In the genomic region with DNA sequence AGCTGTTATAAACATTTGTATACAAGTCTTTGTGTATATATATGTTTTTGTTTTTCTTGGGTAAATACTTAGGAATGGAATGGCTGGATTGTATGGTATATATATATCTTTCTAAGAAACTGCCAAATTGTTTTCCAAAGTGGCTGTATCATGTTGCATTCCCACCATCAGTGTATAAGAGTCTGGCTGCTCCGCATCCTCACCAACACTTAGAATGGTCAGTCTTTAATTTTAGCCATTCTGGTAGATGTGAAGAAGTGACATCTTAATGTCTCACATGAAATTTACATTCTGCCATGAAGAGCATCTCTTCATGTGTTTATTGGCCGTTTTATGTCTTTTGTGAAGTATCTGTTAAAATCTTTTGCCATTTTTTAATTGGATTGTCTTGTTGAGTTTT, we compare ENCODE assay signal across 17 cellular contexts. TPM values are rescaled to one million over a fixed set of nuclear protein-coding genes. Genes with fewer than 3 reads are reported as not detected.
A peak's percentile ranks its signal among the peaks of the same experiment; 100 is the strongest.
DNase-seq lines count a peak whose midpoint lies in the region; ATAC-seq, FAIRE-seq and TF ChIP-seq lines count a peak whose summit lies in the region.
"Had no signal": no experiment of that assay in that cellular context is flagged by ENCODE, and none has a peak within 500 bp of the region (broad histone marks: within the 10 kb centered on the region; RNA-seq: fewer than 3 reads in every experiment).

No MANE protein-coding gene starts in this region.

- no peak overlapping the region for H2AFZ ChIP-seq in SK-N-SH (ENCODE audit: low read depth)
- H2AFZ ChIP-seq in HCT116 (ENCODE audit: low read depth, low read length, poor library complexity, severe bottlenecking): no peak overlapping the region

- no peaks in the 10 kb centered on the region for H3K9me3 Mint-ChIP-seq in activated T-helper 17 cell treated with anti-CD3 and anti-CD28 coated beads, Interleukin-2, amount 50 U/mL, for 72 hours
- peaks cover 3% of the 10 kb centered on the region for H3K9me3 Mint-ChIP-seq in natural killer cell treated with Interleukin-12 subunit alpha and Interleukin-12 subunit beta and Interleukin-15 and Interleukin-18, amount 100 ng/mL, for 72 hours

- H3K27ac Mint-ChIP-seq in activated T-helper 17 cell treated with anti-CD3 and anti-CD28 coated beads, Interleukin-2, amount 50 U/mL, for 72 hours: peak overlapping the region; percentile 93
- H3K27ac Mint-ChIP-seq in natural killer cell treated with Interleukin-12 subunit alpha and Interleukin-12 subunit beta and Interleukin-15 and Interleukin-18, amount 100 ng/mL, for 72 hours: peak overlapping the region; percentile 92 to 97

- no peak for FAIRE-seq in HTR-8/SVneo (lab: Jason Lieb, UNC)
- FAIRE-seq: endometrium had no signal

- POLR2A ChIA-PET in SK-N-SH (lab: Yijun Ruan, JAX) (interaction anchor here (0.7 kb wide), 1 partner anchor 210 kb away, joined by 3 read pairs; no protein-coding TSS in a partner anchor), HCT116 (lab: Charles Lee) (no interaction called here)

- no peak for TF ChIP-seq POLR2A in HCT116 (IDR thresholded peaks at IDR 0.05; ENCODE audit: borderline replicate concordance, extremely low read depth, insufficient read depth, insufficient read length)

- H3K4me2 ChIP-seq in SK-N-SH (0 out of 2 replicates have a peak overlapping the region, but pooled peaks have one; percentile 75), HCT116 (ENCODE audit: low read length) (peak overlapping the region; percentile 68; the same call in 1 of the 2 replicates)
- H3K4me2 ChIP-seq: BLaER1 had no signal

- H3K27me3 Mint-ChIP-seq in activated T-helper 17 cell treated with anti-CD3 and anti-CD28 coated beads, Interleukin-2, amount 50 U/mL, for 72 hours: no peaks in the 10 kb centered on the region
- H3K27me3 Mint-ChIP-seq in natural killer cell treated with Interleukin-12 subunit alpha and Interleukin-12 subunit beta and Interleukin-15 and Interleukin-18, amount 100 ng/mL, for 72 hours: no peaks in the 10 kb centered on the region

- TF ChIP-seq CTCF in SK-N-SH (IDR thresholded peaks at IDR 0.05) (no peak), HCT116 (IDR thresholded peaks at IDR 0.05 in 2 of 3, conservative IDR thresholded peaks at IDR 0.05 in 1 of 3; ENCODE audit: borderline replicate concordance in 1 of 3, insufficient read depth in 1 of 3, low read depth in 2 of 3, low read length in 2 of 3) (no peak)

- TF ChIP-seq EP300 in SK-N-SH (IDR thresholded peaks at IDR 0.05; ENCODE audit: borderline replicate concordance in 1 of 2, low read depth in 1 of 2, low read length in 1 of 2): no peak

- H3K9me3 ChIP-seq in SK-N-SH (no peaks in the 10 kb centered on the region), HCT116 (ENCODE audit: control insufficient read depth in 1 of 2, insufficient read depth in 1 of 2, low read depth in 1 of 2, low read length in 2 of 2) (peaks cover 0 to 4% of the 10 kb centered on the region in 2 experiments; a peak in 2 of 4 replicates)
- H3K9me3 ChIP-seq: ovary had no signal

- RAD21 ChIA-PET in HCT116 (lab: Charles Lee; ENCODE audit: low non-redundant PET in 1 of 2, low total read pairs in 2 of 2, uncharacterized antibody in 2 of 2, unreplicated experiment in 2 of 2): no interaction called here

- no peak for DNase-seq in SK-N-SH
- no peak for DNase-seq in HCT116 (ENCODE audit: low read depth, low spot score)
- DNase-seq in natural killer cell treated with Interleukin-12 subunit alpha and Interleukin-12 subunit beta and Interleukin-15 and Interleukin-18, amount 100 ng/mL, for 72 hours (ENCODE audit: low spot score): no peak
- no peak for DNase-seq in HTR-8/SVneo (ENCODE audit: insufficient read length, low spot score)
- DNase-seq in putamen (ENCODE audit: low spot score): no peak
- DNase-seq: DND-41; KG1; NCI-H1105 treated with DMSO at 0.1 percent for 48 hours; NCI-H748 treated with DMSO at 0.1 percent for 48 hours; ovary; stimulated activated CD4-positive, alpha-beta T cell treated with anti-CD3 and anti-CD28 coated beads, Interleukin-4, amount 100 ng/mL, for 4 hours had no signal

- H3K4me3 ChIP-seq in SK-N-SH (ENCODE audit: low read depth in 2 of 2, low read length in 1 of 2) (no peak overlapping the region), HCT116 (replicated peaks in 1 of 2; ENCODE audit: low read depth in 1 of 2, low read length in 2 of 2) (no peak overlapping the region)
- H3K4me3 ChIP-seq: BLaER1, ovary had no signal

- TF ChIP-seq RAD21 in SK-N-SH (IDR thresholded peaks at IDR 0.05; ENCODE audit: low read length) (no peak), HCT116 (IDR thresholded peaks at IDR 0.05; ENCODE audit: low read depth) (no peak)

- H3K4me1 ChIP-seq in SK-N-SH (ENCODE audit: control insufficient read depth in 1 of 2, insufficient read depth in 2 of 2, low read depth in 1 of 2, low read length in 1 of 2) (peaks cover 6 to 36% of the 10 kb centered on the region in 2 experiments; a peak in 3 of 4 replicates), HCT116 (ENCODE audit: control insufficient read depth in 1 of 2, insufficient read depth in 2 of 2, low read length in 2 of 2) (peaks cover 27 to 45% of the 10 kb centered on the region in 2 experiments)

- H3K36me3 ChIP-seq in SK-N-SH (replicated peaks in 1 of 2; ENCODE audit: control insufficient read depth in 1 of 2, insufficient read depth in 2 of 2, low read length in 1 of 2) (peaks cover 10 to 24% of the 10 kb centered on the region in 2 experiments), HCT116 (ENCODE audit: control insufficient read depth in 1 of 2, insufficient read depth in 2 of 2, low read length in 2 of 2) (no peaks in the 10 kb centered on the region)
- H3K36me3 ChIP-seq: ovary had no signal

- H3K36me3 Mint-ChIP-seq in activated T-helper 17 cell treated with anti-CD3 and anti-CD28 coated beads, Interleukin-2, amount 50 U/mL, for 72 hours (ENCODE audit: low read depth): peaks cover 27% of the 10 kb centered on the region
- peaks cover 12% of the 10 kb centered on the region for H3K36me3 Mint-ChIP-seq in natural killer cell treated with Interleukin-12 subunit alpha and Interleukin-12 subunit beta and Interleukin-15 and Interleukin-18, amount 100 ng/mL, for 72 hours

- peaks cover 34% of the 10 kb centered on the region for H3K4me1 Mint-ChIP-seq in activated T-helper 17 cell treated with anti-CD3 and anti-CD28 coated beads, Interleukin-2, amount 50 U/mL, for 72 hours
- peaks cover 38 to 51% of the 10 kb centered on the region in 2 donors for H3K4me1 Mint-ChIP-seq in natural killer cell treated with Interleukin-12 subunit alpha and Interleukin-12 subunit beta and Interleukin-15 and Interleukin-18, amount 100 ng/mL, for 72 hours (ENCODE audit: low read depth in 2 of 2)

- intact Hi-C loops in HCT116 (cut with micrococcal nuclease): no loop called here

- H3K27me3 ChIP-seq in SK-N-SH (ENCODE audit: insufficient read depth) (no peaks in the 10 kb centered on the region), HCT116 (ENCODE audit: insufficient read depth, low read length) (no peaks in the 10 kb centered on the region)
- H3K27me3 ChIP-seq: BLaER1, ovary had no signal

- ATAC-seq in SK-N-SH treated with all-trans-retinoic acid at 6 μM for 48 hours (no peak), HCT116 (no peak), GM19463 (IDR thresholded peaks at IDR 0.05; ENCODE audit: unreplicated experiment) (no peak)
- no peak for ATAC-seq in activated T-helper 17 cell treated with anti-CD3 and anti-CD28 coated beads, Interleukin-2, amount 50 U/mL, for 72 hours (replicated peaks)
- ATAC-seq in natural killer cell treated with Interleukin-12 subunit alpha and Interleukin-12 subunit beta and Interleukin-15 and Interleukin-18, amount 100 ng/mL, for 72 hours: no peak

- peaks cover 35% of the 10 kb centered on the region for H3F3A ChIP-seq in SK-N-SH (replicated peaks; ENCODE audit: insufficient read depth)

- CTCF ChIA-PET in SK-N-SH (lab: Yijun Ruan, JAX): no interaction called here
- CTCF ChIA-PET in HCT116 (lab: Charles Lee): no interaction called here

- H3K9ac ChIP-seq in SK-N-SH: peak overlapping the region; percentile 76; the same call in 1 of the 2 replicates
- no peak overlapping the region for H3K9ac ChIP-seq in HCT116 (ENCODE audit: low read length)
- H3K9ac ChIP-seq: BLaER1 had no signal

- H3K79me2 ChIP-seq in SK-N-SH (ENCODE audit: insufficient read depth) (peaks cover 76% of the 10 kb centered on the region), HCT116 (ENCODE audit: insufficient read depth, low read length) (no peaks in the 10 kb centered on the region)

- peak overlapping the region; percentile 71 for H3K4me3 Mint-ChIP-seq in activated T-helper 17 cell treated with anti-CD3 and anti-CD28 coated beads, Interleukin-2, amount 50 U/mL, for 72 hours
- no peak overlapping the region for H3K4me3 Mint-ChIP-seq in natural killer cell treated with Interleukin-12 subunit alpha and Interleukin-12 subunit beta and Interleukin-15 and Interleukin-18, amount 100 ng/mL, for 72 hours

- 93% methylated on average over 2 of the region's 2 CpGs for WGBS in SK-N-SH (ENCODE audit: low lambda C conversion rate)

- BruUV-seq in HCT116 (replicated peaks; lab: Mats Ljungman, UMichigan): no TSS peak

- H4K20me1 ChIP-seq in SK-N-SH (ENCODE audit: insufficient read depth) (no peaks in the 10 kb centered on the region), HCT116 (ENCODE audit: insufficient read depth) (no peaks in the 10 kb centered on the region)
- H4K20me1 ChIP-seq: BLaER1 had no signal

- H3K27ac ChIP-seq in SK-N-SH (ENCODE audit: low read depth in 2 of 2, low read length in 1 of 2): peak overlapping the region; percentile 85 to 96; a peak in 3 of 4 replicates
- H3K27ac ChIP-seq in HCT116 (ENCODE audit: low read depth, low read length): no peak overlapping the region; the same call in 1 of the 2 replicates
- H3K27ac ChIP-seq: 22Rv1, BLaER1, ovary had no signal

- H3K9me2 ChIP-seq in SK-N-SH (no peaks in the 10 kb centered on the region), HCT116 (ENCODE audit: insufficient read depth) (no peaks in the 10 kb centered on the region)

TF ChIP-seq in SK-N-SH, 30 proteins besides CTCF, POLR2A, EP300 and RAD21 (continues in another document):
- TF ChIP-seq ELF1 (IDR thresholded peaks at IDR 0.05) (no peak), GABPA (IDR thresholded peaks at IDR 0.05; ENCODE audit: low read depth) (no peak)

TF ChIP-seq in SK-N-SH treated with all-trans-retinoic acid at 6 μM for 48 hours, 23 proteins besides CTCF, POLR2A, EP300 and RAD21 (continues in another document):
- no peak for TF ChIP-seq ZC3H10 (CRISPR knock-in tag; IDR thresholded peaks at IDR 0.05)
- TF ChIP-seq ZNF8 (CRISPR knock-in tag; IDR thresholded peaks at IDR 0.05): no peak
- TF ChIP-seq GLIS3 (CRISPR knock-in tag; IDR thresholded peaks at IDR 0.05): no peak

TF ChIP-seq in HCT116, 20 proteins besides CTCF, POLR2A, EP300 and RAD21 (continues in another document):
- TF ChIP-seq CBX3 (IDR thresholded peaks at IDR 0.05; ENCODE audit: low read depth): 0 out of 2 replicates have a peak, but pooled peaks have one; percentile 33

RNA-seq across cellular contexts. Expression of gene GALNT10, which starts 31.9 kb away (rescaled TPM):
- polyA plus RNA-seq in SK-N-SH (2012; rRNA removed): 56.3 and 78.9 TPM in 2 replicates
- polyA plus RNA-seq in SK-N-SH (2012; cell fraction: cytosol; rRNA removed): 45.8 and 54.1 TPM in 2 replicates
- 43.7 and 69.2 TPM in 2 replicates for polyA plus RNA-seq in SK-N-SH (2012; cell fraction: nucleus; rRNA removed)
- total RNA-seq in HCT116 (2021; ENCODE audit: unreplicated experiment): 27.8 TPM
- 15.6 and 17.1 TPM in 2 replicates for polyA plus RNA-seq in HCT116 (2012)
- total RNA-seq in activated T-helper 17 cell treated with anti-CD3 and anti-CD28 coated beads, Interleukin-2, amount 50 U/mL, for 72 hours: 10 to 100 TPM; 21.5 to 45.3 TPM
- total RNA-seq in natural killer cell treated with Interleukin-12 subunit alpha and Interleukin-12 subunit beta and Interleukin-15 and Interleukin-18, amount 100 ng/mL, for 72 hours: 10 to 100 TPM; 32.2 to 44.1 TPM
